Comparison of ENCODE assay signal across 1 cellular context in the genomic region with DNA sequence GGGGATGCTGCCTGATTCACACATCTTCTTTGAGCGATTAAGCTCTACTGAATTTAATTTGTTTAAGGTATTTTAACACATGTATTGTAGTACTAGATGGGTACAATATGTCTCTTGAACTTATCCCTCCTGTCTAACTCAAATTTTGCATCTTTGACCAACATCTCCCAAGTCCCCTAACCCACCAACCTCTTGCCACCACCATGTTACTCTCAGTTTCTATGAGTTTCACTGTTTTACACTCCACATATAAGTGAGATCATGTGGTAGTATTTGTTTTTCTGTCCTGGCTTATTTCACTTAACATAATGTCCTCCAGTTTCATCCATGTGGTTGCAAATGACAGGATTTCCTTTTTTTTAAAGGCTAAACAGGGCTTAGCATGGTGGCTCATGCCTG.
TF ChIP-seq lines count a peak whose summit lies in the region.

No MANE protein-coding gene starts in this region.

TF ChIP-seq in GM23338, 12 proteins besides CTCF, POLR2A, EP300 and RAD21 (continued from another document):
- TF ChIP-seq, protein P1, sequence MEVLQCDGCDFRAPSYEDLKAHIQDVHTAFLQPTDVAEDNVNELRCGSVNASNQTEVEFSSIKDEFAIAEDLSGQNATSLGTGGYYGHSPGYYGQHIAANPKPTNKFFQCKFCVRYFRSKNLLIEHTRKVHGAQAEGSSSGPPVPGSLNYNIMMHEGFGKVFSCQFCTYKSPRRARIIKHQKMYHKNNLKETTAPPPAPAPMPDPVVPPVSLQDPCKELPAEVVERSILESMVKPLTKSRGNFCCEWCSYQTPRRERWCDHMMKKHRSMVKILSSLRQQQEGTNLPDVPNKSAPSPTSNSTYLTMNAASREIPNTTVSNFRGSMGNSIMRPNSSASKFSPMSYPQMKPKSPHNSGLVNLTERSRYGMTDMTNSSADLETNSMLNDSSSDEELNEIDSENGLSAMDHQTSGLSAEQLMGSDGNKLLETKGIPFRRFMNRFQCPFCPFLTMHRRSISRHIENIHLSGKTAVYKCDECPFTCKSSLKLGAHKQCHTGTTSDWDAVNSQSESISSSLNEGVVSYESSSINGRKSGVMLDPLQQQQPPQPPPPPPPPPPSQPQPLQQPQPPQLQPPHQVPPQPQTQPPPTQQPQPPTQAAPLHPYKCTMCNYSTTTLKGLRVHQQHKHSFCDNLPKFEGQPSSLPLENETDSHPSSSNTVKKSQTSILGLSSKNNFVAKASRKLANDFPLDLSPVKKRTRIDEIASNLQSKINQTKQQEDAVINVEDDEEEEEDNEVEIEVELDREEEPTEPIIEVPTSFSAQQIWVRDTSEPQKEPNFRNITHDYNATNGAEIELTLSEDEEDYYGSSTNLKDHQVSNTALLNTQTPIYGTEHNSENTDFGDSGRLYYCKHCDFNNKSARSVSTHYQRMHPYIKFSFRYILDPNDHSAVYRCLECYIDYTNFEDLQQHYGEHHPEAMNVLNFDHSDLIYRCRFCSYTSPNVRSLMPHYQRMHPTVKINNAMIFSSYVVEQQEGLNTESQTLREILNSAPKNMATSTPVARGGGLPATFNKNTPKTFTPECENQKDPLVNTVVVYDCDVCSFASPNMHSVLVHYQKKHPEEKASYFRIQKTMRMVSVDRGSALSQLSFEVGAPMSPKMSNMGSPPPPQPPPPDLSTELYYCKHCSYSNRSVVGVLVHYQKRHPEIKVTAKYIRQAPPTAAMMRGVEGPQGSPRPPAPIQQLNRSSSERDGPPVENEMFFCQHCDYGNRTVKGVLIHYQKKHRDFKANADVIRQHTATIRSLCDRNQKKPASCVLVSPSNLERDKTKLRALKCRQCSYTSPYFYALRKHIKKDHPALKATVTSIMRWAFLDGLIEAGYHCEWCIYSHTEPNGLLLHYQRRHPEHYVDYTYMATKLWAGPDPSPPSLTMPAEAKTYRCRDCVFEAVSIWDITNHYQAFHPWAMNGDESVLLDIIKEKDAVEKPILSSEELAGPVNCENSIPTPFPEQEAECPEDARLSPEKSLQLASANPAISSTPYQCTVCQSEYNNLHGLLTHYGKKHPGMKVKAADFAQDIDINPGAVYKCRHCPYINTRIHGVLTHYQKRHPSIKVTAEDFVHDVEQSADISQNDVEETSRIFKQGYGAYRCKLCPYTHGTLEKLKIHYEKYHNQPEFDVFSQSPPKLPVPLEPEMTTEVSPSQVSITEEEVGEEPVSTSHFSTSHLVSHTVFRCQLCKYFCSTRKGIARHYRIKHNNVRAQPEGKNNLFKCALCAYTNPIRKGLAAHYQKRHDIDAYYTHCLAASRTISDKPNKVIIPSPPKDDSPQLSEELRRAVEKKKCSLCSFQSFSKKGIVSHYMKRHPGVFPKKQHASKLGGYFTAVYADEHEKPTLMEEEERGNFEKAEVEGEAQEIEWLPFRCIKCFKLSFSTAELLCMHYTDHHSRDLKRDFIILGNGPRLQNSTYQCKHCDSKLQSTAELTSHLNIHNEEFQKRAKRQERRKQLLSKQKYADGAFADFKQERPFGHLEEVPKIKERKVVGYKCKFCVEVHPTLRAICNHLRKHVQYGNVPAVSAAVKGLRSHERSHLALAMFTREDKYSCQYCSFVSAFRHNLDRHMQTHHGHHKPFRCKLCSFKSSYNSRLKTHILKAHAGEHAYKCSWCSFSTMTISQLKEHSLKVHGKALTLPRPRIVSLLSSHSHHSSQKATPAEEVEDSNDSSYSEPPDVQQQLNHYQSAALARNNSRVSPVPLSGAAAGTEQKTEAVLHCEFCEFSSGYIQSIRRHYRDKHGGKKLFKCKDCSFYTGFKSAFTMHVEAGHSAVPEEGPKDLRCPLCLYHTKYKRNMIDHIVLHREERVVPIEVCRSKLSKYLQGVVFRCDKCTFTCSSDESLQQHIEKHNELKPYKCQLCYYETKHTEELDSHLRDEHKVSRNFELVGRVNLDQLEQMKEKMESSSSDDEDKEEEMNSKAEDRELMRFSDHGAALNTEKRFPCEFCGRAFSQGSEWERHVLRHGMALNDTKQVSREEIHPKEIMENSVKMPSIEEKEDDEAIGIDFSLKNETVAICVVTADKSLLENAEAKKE (CRISPR knock-in tag; IDR thresholded peaks at IDR 0.05), result no peak
- TF ChIP-seq EZH2phosphoT487 (IDR thresholded peaks at IDR 0.05; ENCODE audit: unreplicated experiment) (no peak), POLR2AphosphoS5 (IDR thresholded peaks at IDR 0.05; ENCODE audit: low read depth) (no peak), EZH2 (IDR thresholded peaks at IDR 0.05; ENCODE audit: low read depth, unreplicated experiment) (no peak), STAT1 (IDR thresholded peaks at IDR 0.05; ENCODE audit: unreplicated experiment) (no peak), JUNB (IDR thresholded peaks at IDR 0.05; ENCODE audit: unreplicated experiment) (no peak), CREB1 (CRISPR knock-in tag; IDR thresholded peaks at IDR 0.05; ENCODE audit: low read depth) (no peak), ZNF331 (CRISPR knock-in tag; IDR thresholded peaks at IDR 0.05; ENCODE audit: low read depth) (no peak)
- TF ChIP-seq, protein P2, sequence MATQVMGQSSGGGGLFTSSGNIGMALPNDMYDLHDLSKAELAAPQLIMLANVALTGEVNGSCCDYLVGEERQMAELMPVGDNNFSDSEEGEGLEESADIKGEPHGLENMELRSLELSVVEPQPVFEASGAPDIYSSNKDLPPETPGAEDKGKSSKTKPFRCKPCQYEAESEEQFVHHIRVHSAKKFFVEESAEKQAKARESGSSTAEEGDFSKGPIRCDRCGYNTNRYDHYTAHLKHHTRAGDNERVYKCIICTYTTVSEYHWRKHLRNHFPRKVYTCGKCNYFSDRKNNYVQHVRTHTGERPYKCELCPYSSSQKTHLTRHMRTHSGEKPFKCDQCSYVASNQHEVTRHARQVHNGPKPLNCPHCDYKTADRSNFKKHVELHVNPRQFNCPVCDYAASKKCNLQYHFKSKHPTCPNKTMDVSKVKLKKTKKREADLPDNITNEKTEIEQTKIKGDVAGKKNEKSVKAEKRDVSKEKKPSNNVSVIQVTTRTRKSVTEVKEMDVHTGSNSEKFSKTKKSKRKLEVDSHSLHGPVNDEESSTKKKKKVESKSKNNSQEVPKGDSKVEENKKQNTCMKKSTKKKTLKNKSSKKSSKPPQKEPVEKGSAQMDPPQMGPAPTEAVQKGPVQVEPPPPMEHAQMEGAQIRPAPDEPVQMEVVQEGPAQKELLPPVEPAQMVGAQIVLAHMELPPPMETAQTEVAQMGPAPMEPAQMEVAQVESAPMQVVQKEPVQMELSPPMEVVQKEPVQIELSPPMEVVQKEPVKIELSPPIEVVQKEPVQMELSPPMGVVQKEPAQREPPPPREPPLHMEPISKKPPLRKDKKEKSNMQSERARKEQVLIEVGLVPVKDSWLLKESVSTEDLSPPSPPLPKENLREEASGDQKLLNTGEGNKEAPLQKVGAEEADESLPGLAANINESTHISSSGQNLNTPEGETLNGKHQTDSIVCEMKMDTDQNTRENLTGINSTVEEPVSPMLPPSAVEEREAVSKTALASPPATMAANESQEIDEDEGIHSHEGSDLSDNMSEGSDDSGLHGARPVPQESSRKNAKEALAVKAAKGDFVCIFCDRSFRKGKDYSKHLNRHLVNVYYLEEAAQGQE (IDR thresholded peaks at IDR 0.05; ENCODE audit: unreplicated experiment), result no peak
TF ChIP-seq in GM23338: peak in this region for 0.
